8 cellular contexts compared by ENCODE assay signal in genomic region chr1:205273551-205273982, GRCh38. TPM values are rescaled to one million over a fixed set of nuclear protein-coding genes. Genes with fewer than 3 reads are reported as not detected.
DNase-seq lines count a peak whose midpoint lies in the region; ATAC-seq and TF ChIP-seq lines count a peak whose summit lies in the region.

No MANE protein-coding gene starts in this region.

- H3K4me1 ChIP-seq in HUES6 (ENCODE audit: control insufficient read depth, insufficient read depth, low read length) = peaks cover 23% of the 10 kb centered on the region
- peaks cover 3% of the 10 kb centered on the region for H3K4me1 ChIP-seq in endodermal cell (ENCODE audit: control insufficient read depth, insufficient read depth, low read length)

- CTCF ChIA-PET in AG04449 (lab: Yijun Ruan, JAX) = interaction anchor here (0.7 to 37.7 kb wide), 32 partner anchors 12 to 284 kb away, joined by 3 to 2093 read pairs (median 4); partner anchors contain the start of gene NUAK2

- DNase-seq in AG04449 (ENCODE audit: low read depth, low spot score) = no peak
- peak; percentile 55 for DNase-seq in NK-92 treated with Interleukin-12 subunit alpha and Interleukin-12 subunit beta, amount 100 ng/mL, for 24 hours (lab: John Stamatoyannopoulos, UW)
- peak; percentile 68 for DNase-seq in activated CD8-positive, alpha-beta memory T cell treated with anti-CD3 and anti-CD28 coated beads for 4 hours (ENCODE audit: low read depth in 2 of 2)
- peak; percentile 97 for DNase-seq in endodermal cell
- DNase-seq in mesenteric fat pad (ENCODE audit: low spot score) = peak; percentile 93
- DNase-seq in stimulated activated CD8-positive, alpha-beta memory T cell treated with anti-CD3 and anti-CD28 coated beads, Interleukin-2, amount 100 ng/mL, for 48 hours (ENCODE audit: low read depth in 2 of 2) = peak; percentile 59 to 76

- no peak overlapping the region for H3K27ac Mint-ChIP-seq in endodermal cell

- no peak overlapping the region for H3K4me3 Mint-ChIP-seq in endodermal cell

- peak overlapping the region; percentile 34 for H3K9ac ChIP-seq in HUES6 (ENCODE audit: low read length)
- no peak overlapping the region for H3K9ac ChIP-seq in endodermal cell (ENCODE audit: extremely low read depth, low read length, poor library complexity, severe bottlenecking)

- H3K27me3 Mint-ChIP-seq in endodermal cell (ENCODE audit: insufficient read depth) = no peaks in the 10 kb centered on the region

- ATAC-seq in GM19023 (IDR thresholded peaks at IDR 0.05; ENCODE audit: unreplicated experiment) = peak; percentile 78

- H3K36me3 ChIP-seq in HUES6 (ENCODE audit: control insufficient read depth, insufficient read depth, low read length) (peaks cover 11% of the 10 kb centered on the region), endodermal cell (ENCODE audit: control insufficient read depth, insufficient read depth, low read length) (no peaks in the 10 kb centered on the region)

- WGBS in endodermal cell (ENCODE audit: insufficient coverage in 1 of 2, insufficient read length in 1 of 2), 2 experiments = 14 to 24% methylated on average over 3 to 7 of the region's 7 CpGs

- H3K9me3 ChIP-seq in HUES6 (ENCODE audit: control insufficient read depth, insufficient read depth, low read depth, low read length) (no peaks in the 10 kb centered on the region), endodermal cell (ENCODE audit: control insufficient read depth, low read length) (no peaks in the 10 kb centered on the region)

- no peaks in the 10 kb centered on the region for H3K9me3 Mint-ChIP-seq in endodermal cell

- H3K27ac ChIP-seq in HUES6 (ENCODE audit: low read depth, low read length) (0 out of 2 replicates have a peak overlapping the region, but pooled peaks have one; percentile 2), endodermal cell (ENCODE audit: low read depth, low read length) (no peak overlapping the region)

- TF ChIP-seq CTCF in AG04449 (IDR thresholded peaks at IDR 0.05; ENCODE audit: insufficient read depth, low read length, missing control alignments) (peak; percentile 96), endodermal cell (conservative IDR thresholded peaks at IDR 0.05) (peak; percentile 99)

- no peaks in the 10 kb centered on the region for H3K36me3 Mint-ChIP-seq in endodermal cell (ENCODE audit: low read depth)

- H3K4me1 Mint-ChIP-seq in endodermal cell = peaks cover 6% of the 10 kb centered on the region

- POLR2A ChIA-PET in AG04449 (lab: Yijun Ruan, JAX) = interaction anchor here (0.6 to 3.3 kb wide), 3 partner anchors 38 to 51 kb away, joined by 3 to 16 read pairs (median 15); partner anchors contain the start of gene NUAK2

- H3K27me3 ChIP-seq in HUES6 (ENCODE audit: control insufficient read depth, insufficient read depth, low read length) (no peaks in the 10 kb centered on the region), endodermal cell (ENCODE audit: control insufficient read depth, insufficient read depth, low read length, poor library complexity, severe bottlenecking) (no peaks in the 10 kb centered on the region)

- no peak overlapping the region for H3K4me3 ChIP-seq in AG04449 (ENCODE audit: low read depth, low read length)
- H3K4me3 ChIP-seq in HUES6 (ENCODE audit: low read depth, low read length) = no peak overlapping the region
- no peak overlapping the region for H3K4me3 ChIP-seq in endodermal cell (ENCODE audit: low read length)

RNA-seq across cellular contexts. Expression of gene TMCC2, which starts 45.8 kb away (rescaled TPM):
- total RNA-seq in endodermal cell (1 to 10 TPM; 5.2 to 5.8 TPM), mesenteric fat pad (1.1 TPM)
- polyA plus RNA-seq in endodermal cell (2013, experiment 1 of 2) = 9.8 TPM
- 7.5 TPM for polyA plus RNA-seq in endodermal cell (2013, experiment 2 of 2)

RNA-seq across cellular contexts. Expression of gene NUAK2, which starts 48.0 kb away (rescaled TPM):
- total RNA-seq in endodermal cell = 10 to 100 TPM; 13.4 to 19.1 TPM
- 21.8 TPM for polyA plus RNA-seq in endodermal cell (2013, experiment 1 of 2)
- 21.0 TPM for polyA plus RNA-seq in endodermal cell (2013, experiment 2 of 2)
- 1.6 TPM for total RNA-seq in mesenteric fat pad
